29 cellular contexts compared by ENCODE assay signal in the genomic region with DNA sequence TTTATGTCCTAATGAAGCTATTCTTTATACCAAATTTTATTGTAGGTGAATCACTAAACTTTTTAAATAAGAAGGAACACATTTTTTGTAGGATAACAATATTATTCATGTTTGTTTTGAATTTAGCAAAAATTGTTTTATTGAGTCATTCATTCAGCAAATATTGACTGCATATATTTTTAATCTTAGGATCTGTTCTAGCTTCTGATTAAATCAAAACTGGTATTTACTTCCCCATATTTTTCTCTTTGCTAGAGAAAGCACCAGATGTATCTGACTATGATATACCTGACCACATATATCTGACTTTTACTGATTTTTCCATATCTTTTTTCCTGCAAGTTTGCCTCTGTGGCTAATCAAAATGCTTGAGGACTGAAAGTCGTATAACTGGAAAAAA.
"Had no signal": no experiment of that assay in that cellular context is flagged by ENCODE, and none has a peak within 500 bp of the region (broad histone marks: within the 10 kb centered on the region; RNA-seq: fewer than 3 reads in every experiment).

No MANE protein-coding gene starts in this region.

- H3K9ac ChIP-seq: parathyroid adenoma had no signal

- H3K4me3 Mint-ChIP-seq: natural killer cell treated with Interleukin-12 subunit alpha and Interleukin-12 subunit beta and Interleukin-15 and Interleukin-18, amount 100 ng/mL, for 72 hours; nephron progenitor cell; neural crest cell; stimulated activated effector memory CD8-positive, alpha-beta T cell treated with anti-CD3 and anti-CD28 coated beads, Interleukin-12 subunit alpha, Interleukin-12 subunit beta, amount 100 ng/mL, for 72 hours; stimulated activated naive B cell treated with anti-CD40 and anti-IgM and Interleukin-4, amounts not matched to agents 10 μg/mL and 1 μg/mL and 100 μg/mL, for 72 hours; stimulated activated naive CD8-positive, alpha-beta T cell treated with anti-CD3 and anti-CD28 coated beads, Interleukin-15, Interleukin-2, amounts not matched to agents 100 ng/mL and 50 ng/mL, for 24 hours had no signal

- FAIRE-seq: urothelium cell line had no signal

- H3K36me3 Mint-ChIP-seq: natural killer cell treated with Interleukin-12 subunit alpha and Interleukin-12 subunit beta and Interleukin-15 and Interleukin-18, amount 100 ng/mL, for 72 hours; stimulated activated naive B cell treated with anti-CD40 and anti-IgM and Interleukin-4, amounts not matched to agents 10 μg/mL and 1 μg/mL and 100 μg/mL, for 72 hours had no signal

- H2AFZ ChIP-seq: parathyroid adenoma had no signal

- H3K4me1 ChIP-seq: parathyroid adenoma, psoas muscle, right lobe of liver, thyroid gland, vagina had no signal

- H3K27me3 Mint-ChIP-seq: natural killer cell treated with Interleukin-12 subunit alpha and Interleukin-12 subunit beta and Interleukin-15 and Interleukin-18, amount 100 ng/mL, for 72 hours; stimulated activated naive B cell treated with anti-CD40 and anti-IgM and Interleukin-4, amounts not matched to agents 10 μg/mL and 1 μg/mL and 100 μg/mL, for 72 hours; stimulated activated naive CD8-positive, alpha-beta T cell treated with anti-CD3 and anti-CD28 coated beads, Interleukin-15, Interleukin-2, amounts not matched to agents 100 ng/mL and 50 ng/mL, for 24 hours had no signal

- H3K27ac ChIP-seq: neutrophil, parathyroid adenoma, psoas muscle, right lobe of liver, sigmoid colon, stomach, thoracic aorta, thyroid gland, tibial nerve, upper lobe of left lung, vagina had no signal

- H3K27me3 ChIP-seq: right lobe of liver, sigmoid colon, stomach, thyroid gland, tibial nerve, upper lobe of left lung, vagina had no signal

- H3K27ac Mint-ChIP-seq: nephron progenitor cell; progenitor cell of endocrine pancreas; stimulated activated effector memory CD8-positive, alpha-beta T cell treated with anti-CD3 and anti-CD28 coated beads, Interleukin-12 subunit alpha, Interleukin-12 subunit beta, amount 100 ng/mL, for 72 hours; stimulated activated naive B cell treated with anti-CD40 and anti-IgM and Interleukin-4, amounts not matched to agents 10 μg/mL and 1 μg/mL and 100 μg/mL, for 72 hours; stimulated activated naive CD8-positive, alpha-beta T cell treated with anti-CD3 and anti-CD28 coated beads, Interleukin-15, Interleukin-2, amounts not matched to agents 100 ng/mL and 50 ng/mL, for 24 hours had no signal

- H3K9me3 ChIP-seq: neutrophil, psoas muscle, right lobe of liver, sigmoid colon, stomach, thoracic aorta, thyroid gland, tibial nerve, upper lobe of left lung, vagina had no signal

- H3K4me3 ChIP-seq: psoas muscle, right lobe of liver, sigmoid colon, stomach, thoracic aorta, thyroid gland, tibial nerve, upper lobe of left lung, vagina had no signal

- H3K36me3 ChIP-seq: neutrophil, right lobe of liver, thyroid gland, tibial nerve, upper lobe of left lung, vagina had no signal

- H3K9me3 Mint-ChIP-seq: natural killer cell treated with Interleukin-12 subunit alpha and Interleukin-12 subunit beta and Interleukin-15 and Interleukin-18, amount 100 ng/mL, for 72 hours; nephron progenitor cell; neural crest cell; stimulated activated effector memory CD8-positive, alpha-beta T cell treated with anti-CD3 and anti-CD28 coated beads, Interleukin-12 subunit alpha, Interleukin-12 subunit beta, amount 100 ng/mL, for 72 hours; stimulated activated naive B cell treated with anti-CD40 and anti-IgM and Interleukin-4, amounts not matched to agents 10 μg/mL and 1 μg/mL and 100 μg/mL, for 72 hours; stimulated activated naive CD8-positive, alpha-beta T cell treated with anti-CD3 and anti-CD28 coated beads, Interleukin-15, Interleukin-2, amounts not matched to agents 100 ng/mL and 50 ng/mL, for 24 hours had no signal

- DNase-seq: nephron progenitor cell; nucleus accumbens; posterior cingulate gyrus; psoas muscle; right cardiac atrium; right lobe of liver; sigmoid colon; small intestine; stimulated activated CD4-positive, alpha-beta T cell treated with anti-CD3 and anti-CD28 coated beads, Interleukin-15, amount 100 ng/mL, for 24 hours; stimulated activated CD4-positive, alpha-beta T cell treated with anti-CD3 and anti-CD28 coated beads, Interleukin-2, amount 100 ng/mL, for 24 hours; stimulated activated CD4-positive, alpha-beta T cell treated with anti-CD3 and anti-CD28 coated beads, Interleukin-2, amount 100 ng/mL, for 48 hours; stimulated activated CD4-positive, alpha-beta T cell treated with anti-CD3 and anti-CD28 coated beads, Interleukin-4, amount 100 ng/mL, for 24 hours; stimulated activated naive B cell treated with anti-CD40 and anti-IgM and Interleukin-4, amounts not matched to agents 10 μg/mL and 1 μg/mL and 100 μg/mL, for 72 hours; stimulated activated naive CD4-positive, alpha-beta T cell treated with Interleukin-2 at 50 U/mL for 16 hours; stomach; thyroid gland; trophoblast cell; upper lobe of left lung had no signal

- ATAC-seq: natural killer cell treated with Interleukin-12 subunit alpha and Interleukin-12 subunit beta and Interleukin-15 and Interleukin-18, amount 100 ng/mL, for 72 hours; psoas muscle; right cardiac atrium; right lobe of liver; stimulated activated effector memory CD8-positive, alpha-beta T cell treated with anti-CD3 and anti-CD28 coated beads, Interleukin-12 subunit alpha, Interleukin-12 subunit beta, amount 100 ng/mL, for 72 hours; stimulated activated naive B cell treated with anti-CD40 and anti-IgM and Interleukin-4, amounts not matched to agents 10 μg/mL and 1 μg/mL and 100 μg/mL, for 72 hours had no signal

- H3K79me2 ChIP-seq: parathyroid adenoma had no signal
